In genomic region chr4:178823673-178824072, GRCh38 we compare ENCODE assay signal across 20 cellular contexts.
DNase-seq lines count a peak whose midpoint lies in the region; ATAC-seq and TF ChIP-seq lines count a peak whose summit lies in the region.
"Had no signal": no experiment of that assay in that cellular context is flagged by ENCODE, and none has a peak within 500 bp of the region (broad histone marks: within the 10 kb centered on the region; RNA-seq: fewer than 3 reads in every experiment).

No MANE protein-coding gene starts in this region.

- H3K4me3 ChIP-seq in GM23338 (no peak overlapping the region), epithelial cell of proximal tubule (ENCODE audit: low read depth, low read length) (no peak overlapping the region), psoas muscle (no peak overlapping the region)
- H3K4me3 ChIP-seq: K562 had no signal

- H3K4me3 Mint-ChIP-seq in GM23338: no peak overlapping the region

- no peaks in the 10 kb centered on the region for H3K36me3 ChIP-seq in GM23338 (ENCODE audit: insufficient read depth)
- H3K36me3 ChIP-seq in psoas muscle (ENCODE audit: insufficient read depth in 1 of 2, low read depth in 1 of 2): no peaks in the 10 kb centered on the region

- H3F3A ChIP-seq in GM23338 (replicated peaks; ENCODE audit: low read depth): no peaks in the 10 kb centered on the region

- no peaks in the 10 kb centered on the region for H3K36me3 Mint-ChIP-seq in GM23338 (ENCODE audit: low read depth)

- H3K27me3 Mint-ChIP-seq in GM23338 (ENCODE audit: insufficient read depth, low read depth, poor library complexity): no peaks in the 10 kb centered on the region

- ATAC-seq in GM23338 (no peak), psoas muscle (no peak), GM19463 (IDR thresholded peaks at IDR 0.05; ENCODE audit: unreplicated experiment) (no peak)
- ATAC-seq: HCT116, K562 had no signal

- no peak overlapping the region for H2AFZ ChIP-seq in GM23338

- TF ChIP-seq CTCF in GM23338 (conservative IDR thresholded peaks at IDR 0.05; ENCODE audit: low read depth in 2 of 2): no peak
- no peak for TF ChIP-seq CTCF in epithelial cell of proximal tubule (conservative IDR thresholded peaks at IDR 0.05; ENCODE audit: low read depth, low read length)
- no peak for TF ChIP-seq CTCF in psoas muscle (IDR thresholded peaks at IDR 0.05)

- peaks cover 3% of the 10 kb centered on the region; the same call in 1 of the 3 replicates for H3K9me3 Mint-ChIP-seq in GM23338

- H4K20me1 ChIP-seq in GM23338 (replicated peaks; ENCODE audit: insufficient read depth): no peaks in the 10 kb centered on the region

- H3K4me1 ChIP-seq in GM23338 (ENCODE audit: insufficient read depth): no peaks in the 10 kb centered on the region
- H3K4me1 ChIP-seq in psoas muscle: no peaks in the 10 kb centered on the region

- DNase-seq in GM23338 (ENCODE audit: low spot score) (no peak), RKO (ENCODE audit: low spot score) (peak; percentile 46), epithelial cell of proximal tubule (ENCODE audit: low read depth) (peak; percentile 46), non-pigmented ciliary epithelial cell (ENCODE audit: low read depth) (peak; percentile 1), psoas muscle (no peak), hippocampal formation (lab: John Stamatoyannopoulos, UW) (no peak)
- no peak for DNase-seq in activated CD8-positive, alpha-beta memory T cell treated with anti-CD3 and anti-CD28 coated beads for 24 hours
- DNase-seq: AML-193, DMS 273 treated with DMSO at 0.1 percent for 48 hours, DND-41, GDM1, GOT3, NCI-H1105 treated with DMSO at 0.1 percent for 48 hours, NCI-H1694, NCI-H2081 treated with DMSO at 0.1 percent for 48 hours had no signal

- intact Hi-C loops in psoas muscle (cut with DNase I): no loop called here

- WGBS in psoas muscle, 3 donors: 63 to 80% (median 67%) methylated on average over 1 of the region's 1 CpG

- no peaks in the 10 kb centered on the region for H3K27me3 ChIP-seq in GM23338 (ENCODE audit: insufficient read depth)
- H3K27me3 ChIP-seq in psoas muscle (ENCODE audit: insufficient read depth in 3 of 3, low read length in 2 of 3): no peaks in the 10 kb centered on the region

- no peaks in the 10 kb centered on the region for H3K9me3 ChIP-seq in psoas muscle

- peak overlapping the region; percentile 17; the same call in 1 of the 2 replicates for H3K27ac Mint-ChIP-seq in GM23338

- H3K27ac ChIP-seq in GM23338 (ENCODE audit: low read depth) (no peak overlapping the region), psoas muscle (no peak overlapping the region)
- H3K27ac ChIP-seq: C4-2B, RWPE1 had no signal

- no peaks in the 10 kb centered on the region; the same call in 1 of the 2 replicates for H3K9me2 ChIP-seq in GM23338 (ENCODE audit: insufficient read depth)

- H3K4me2 ChIP-seq in GM23338: no peak overlapping the region

- no peaks in the 10 kb centered on the region for H3K79me2 ChIP-seq in GM23338 (replicated peaks; ENCODE audit: insufficient read depth)

- H3K4me1 Mint-ChIP-seq in GM23338: peaks cover 10% of the 10 kb centered on the region

TF ChIP-seq in GM23338, 12 proteins besides CTCF, POLR2A, EP300 and RAD21:
- TF ChIP-seq JUNB (IDR thresholded peaks at IDR 0.05; ENCODE audit: unreplicated experiment) (no peak), STAT1 (IDR thresholded peaks at IDR 0.05; ENCODE audit: unreplicated experiment) (no peak), EZH2phosphoT487 (IDR thresholded peaks at IDR 0.05; ENCODE audit: unreplicated experiment) (no peak), ZNF331 (CRISPR knock-in tag; IDR thresholded peaks at IDR 0.05; ENCODE audit: low read depth) (no peak)

Comparison
In these comparisons a context has a peak if more than half of its experiments do, and no peak if none do; other contexts are left out.
1. DNase-seq: peak in RKO (single experiment), epithelial cell of proximal tubule (single experiment) and non-pigmented ciliary epithelial cell (single experiment); none in GM23338 (single experiment), activated CD8-positive, alpha-beta memory T cell treated with anti-CD3 and anti-CD28 coated beads for 24 hours (single experiment), psoas muscle (0 of 2) and hippocampal formation (0 of 2).